ENCODE assay signal across 22 cellular contexts in the genomic region with DNA sequence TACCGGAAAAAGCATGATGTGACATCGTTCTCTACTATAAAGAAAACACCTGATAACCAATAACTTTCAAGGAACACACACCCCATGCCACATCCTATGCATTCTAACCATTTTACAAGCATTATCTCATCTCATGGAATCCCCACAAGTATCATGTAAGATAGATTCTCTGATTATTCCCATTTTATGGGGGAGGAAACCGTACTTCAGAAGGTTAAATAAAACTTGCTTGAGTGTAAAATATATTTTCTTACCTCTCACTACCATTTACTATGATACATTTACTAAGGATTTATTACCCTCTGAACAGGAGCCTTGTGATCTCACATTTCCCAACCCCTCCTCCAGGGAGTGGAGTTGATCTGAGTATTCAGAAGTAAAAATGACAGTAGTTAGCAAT.
"Had no signal": no experiment of that assay in that cellular context is flagged by ENCODE, and none has a peak within 500 bp of the region (broad histone marks: within the 10 kb centered on the region; RNA-seq: fewer than 3 reads in every experiment).

No MANE protein-coding gene starts in this region.

- H3K4me1 ChIP-seq: colonic mucosa, esophagus squamous epithelium, gastrocnemius medialis, heart right ventricle, lower lobe of right lung had no signal

- H3K36me3 ChIP-seq: colonic mucosa, esophagus squamous epithelium, gastrocnemius medialis, heart right ventricle, lower lobe of right lung had no signal

- H3K9me3 ChIP-seq: colonic mucosa, esophagus squamous epithelium, gastrocnemius medialis, lower lobe of right lung had no signal

- DNase-seq: colonic mucosa; cortex of kidney; effector CD8-positive, alpha-beta T cell; effector memory CD8-positive, alpha-beta T cell; endodermal cell; erythroblast; esophagus squamous epithelium; foreskin fibroblast; foreskin melanocyte; gastrocnemius medialis; glutamatergic neuron; head of caudate nucleus; heart right ventricle; hippocampal formation; left cardiac atrium; left ventricle myocardium superior; lower lobe of right lung; mesenchymal stem cell; mucosa of descending colon; naive B cell; naive thymus-derived CD8-positive, alpha-beta T cell had no signal

- H3K27me3 ChIP-seq: colonic mucosa, esophagus squamous epithelium, gastrocnemius medialis, heart right ventricle had no signal

- H3K27ac ChIP-seq: colonic mucosa, epithelial cell of prostate, esophagus squamous epithelium, gastrocnemius medialis, heart right ventricle, lower lobe of right lung had no signal

- H3K4me3 ChIP-seq: colonic mucosa, esophagus squamous epithelium, gastrocnemius medialis, heart right ventricle, lower lobe of right lung, mucosa of descending colon had no signal
